9 cellular contexts compared by ENCODE assay signal in the genomic region with DNA sequence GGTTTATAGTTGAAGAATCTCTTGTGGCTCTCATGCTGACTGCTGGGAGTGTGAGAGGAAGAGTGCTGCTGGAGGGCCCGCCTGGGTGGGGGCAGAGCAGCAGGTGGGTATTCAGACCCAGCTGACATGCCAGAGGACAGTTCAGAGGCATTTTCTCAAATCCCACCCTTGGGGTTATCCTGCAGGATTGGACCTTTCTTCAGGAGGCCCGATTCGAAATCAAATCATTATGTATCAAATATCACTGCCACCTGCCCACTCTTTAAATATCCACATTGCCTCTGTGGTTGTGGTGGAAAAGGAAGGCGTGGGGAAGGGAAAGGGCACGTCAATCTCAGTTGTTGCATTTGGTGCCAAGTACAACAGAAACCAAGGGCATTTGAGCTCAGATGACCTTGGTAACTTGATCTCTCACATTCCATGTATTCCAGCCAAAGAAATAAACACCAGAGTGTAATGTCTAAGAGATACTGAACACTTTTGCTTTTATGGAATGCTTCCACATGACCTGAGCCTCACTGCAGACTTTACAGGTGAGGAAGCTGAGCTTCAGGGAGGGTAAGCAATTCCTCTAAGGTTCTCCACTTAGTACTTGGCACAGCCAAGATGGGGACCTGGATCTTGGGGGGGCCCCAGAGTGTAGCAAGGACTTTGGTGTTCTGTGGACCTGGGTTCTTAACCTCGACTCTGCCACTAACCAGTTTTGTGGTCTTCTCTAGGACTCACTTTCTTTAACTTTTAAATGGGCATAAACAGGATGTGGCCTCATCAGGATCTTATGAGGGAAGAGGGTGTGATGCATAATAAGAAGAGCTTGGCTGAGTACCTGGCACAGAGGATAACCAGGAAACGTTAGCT.
DNase-seq lines count a peak whose midpoint lies in the region; ATAC-seq and TF ChIP-seq lines count a peak whose summit lies in the region.
"Had no signal": no experiment of that assay in that cellular context is flagged by ENCODE, and none has a peak within 500 bp of the region (broad histone marks: within the 10 kb centered on the region; RNA-seq: fewer than 3 reads in every experiment).

No MANE protein-coding gene starts in this region.

- no peak for ATAC-seq in HG02623 (IDR thresholded peaks at IDR 0.05; ENCODE audit: unreplicated experiment)

- H3K27me3 ChIP-seq in A673 (replicated peaks; ENCODE audit: insufficient read depth, low read depth, low read length, poor library complexity) = no peaks in the 10 kb centered on the region

- POLR2A ChIA-PET in A673 (lab: Charles Lee; ENCODE audit: low non-redundant PET) = no interaction called here

- no TSS peak for BruUV-seq in A673 (replicated peaks; lab: Mats Ljungman, UMichigan)

- intact Hi-C loops in A673 (cut with micrococcal nuclease; ENCODE audit: unreplicated experiment) = no loop called here

- H3K27ac ChIP-seq in A673 (ENCODE audit: low read depth, low read length, poor library complexity, severe bottlenecking) = no peak overlapping the region

- no peak overlapping the region for H3K4me3 ChIP-seq in AG10803 (ENCODE audit: low read length)
- H3K4me3 ChIP-seq in A673 (ENCODE audit: low read depth, low read length, poor library complexity, severe bottlenecking) = no peak overlapping the region

- DNase-seq in AG10803 (ENCODE audit: low read depth) (peak; percentile 60), NCI-H1694 (lab: John Stamatoyannopoulos, UW) (peak; percentile 14), dermis blood vessel endothelial cell (peak; percentile 80), myocyte (ENCODE audit: low read depth) (peak; percentile 97), A673 (ENCODE audit: low spot score) (no peak), COR-L47 (lab: John Stamatoyannopoulos, UW) (no peak)
- DNase-seq in activated CD8-positive, alpha-beta memory T cell treated with anti-CD3 and anti-CD28 coated beads, Interleukin-2, amount 50 U/mL, for 4 hours = no peak
- DNase-seq: NCI-H187 treated with DMSO at 0.1 percent for 48 hours had no signal

- no peaks in the 10 kb centered on the region for H3K36me3 ChIP-seq in A673 (ENCODE audit: insufficient read depth, low read length, poor library complexity, severe bottlenecking)

- no peak for TF ChIP-seq CTCF in AG10803 (conservative IDR thresholded peaks at IDR 0.05; ENCODE audit: low read length)
- TF ChIP-seq CTCF in A673 (conservative IDR thresholded peaks at IDR 0.05; ENCODE audit: low read depth, low read length) = no peak

- CTCF ChIA-PET in A673 (lab: Charles Lee) = interaction anchor here (1.1 kb wide), 1 partner anchor 164 kb away, joined by 3 read pairs; no protein-coding TSS in a partner anchor

- H3K4me1 ChIP-seq in A673 (ENCODE audit: insufficient read depth, low read length, poor library complexity, severe bottlenecking) = peaks cover 5% of the 10 kb centered on the region

- no peaks in the 10 kb centered on the region for H3K9me3 ChIP-seq in A673 (ENCODE audit: low read depth, low read length, poor library complexity, severe bottlenecking)

Comparison
In these comparisons a context has a peak if more than half of its experiments do, and no peak if none do; other contexts are left out.
1. DNase-seq: peak in AG10803 (single experiment), NCI-H1694 (single experiment), dermis blood vessel endothelial cell (single experiment) and myocyte (single experiment); none in A673 (single experiment), activated CD8-positive, alpha-beta memory T cell treated with anti-CD3 and anti-CD28 coated beads, Interleukin-2, amount 50 U/mL, for 4 hours (single experiment) and COR-L47 (single experiment).